In genomic region chr12:121797937-121798801, GRCh38 we compare ENCODE assay signal across 9 cellular contexts. TPM values are rescaled to one million over a fixed set of nuclear protein-coding genes. Genes with fewer than 3 reads are reported as not detected.
DNase-seq lines count a peak whose midpoint lies in the region; ATAC-seq lines count a peak whose summit lies in the region.
"Had no signal": no experiment of that assay in that cellular context is flagged by ENCODE, and none has a peak within 500 bp of the region (broad histone marks: within the 10 kb centered on the region; RNA-seq: fewer than 3 reads in every experiment).

No MANE protein-coding gene starts in this region.

- peak; percentile 2 for ATAC-seq in sciatic nerve
- ATAC-seq in HG02970 (IDR thresholded peaks at IDR 0.05; ENCODE audit: low FRiP score, unreplicated experiment): no peak

- peak overlapping the region; percentile 68 for H3K27ac ChIP-seq in angular gyrus (ENCODE audit: low read depth, low read length)
- H3K27ac ChIP-seq: SJSA1 had no signal

- DNase-seq in EH (ENCODE audit: low read depth) (peak; percentile 53), NCI-H2171 treated with DMSO at 0.1 percent for 48 hours (lab: John Stamatoyannopoulos, UW) (peak; percentile 73), hypothalamus (lab: John Stamatoyannopoulos, UW) (peak in 37 of 51 donors; percentile 14 to 78 (median 53)), sciatic nerve (ENCODE audit: low spot score) (peak; percentile 86), activated gamma-delta T cell (lab: John Stamatoyannopoulos, UW) (no peak), Kasumi-1 (lab: John Stamatoyannopoulos, UW) (no peak)

- intact Hi-C loops in sciatic nerve (cut with DNase I): loop anchor here (2.0 to 10.0 kb wide), 2 partner anchors 13 to 87 kb away; partner anchors contain the start of gene PSMD9

RNA-seq across cellular contexts. Expression of gene RHOF, which starts 4.7 kb away (rescaled TPM):
- total RNA-seq in sciatic nerve: 12.1 TPM

RNA-seq across cellular contexts. Expression of gene SETD1B, which starts 5.6 kb away (rescaled TPM):
- 26.3 TPM for total RNA-seq in sciatic nerve

Comparison
In these comparisons a context has a peak if more than half of its experiments do, and no peak if none do; other contexts are left out.
1. DNase-seq: peak in EH (single experiment), NCI-H2171 treated with DMSO at 0.1 percent for 48 hours (single experiment), hypothalamus (37 of 51) and sciatic nerve (single experiment); none in activated gamma-delta T cell (single experiment) and Kasumi-1 (0 of 2).